1 cellular context compared by ENCODE assay signal in the genomic region with DNA sequence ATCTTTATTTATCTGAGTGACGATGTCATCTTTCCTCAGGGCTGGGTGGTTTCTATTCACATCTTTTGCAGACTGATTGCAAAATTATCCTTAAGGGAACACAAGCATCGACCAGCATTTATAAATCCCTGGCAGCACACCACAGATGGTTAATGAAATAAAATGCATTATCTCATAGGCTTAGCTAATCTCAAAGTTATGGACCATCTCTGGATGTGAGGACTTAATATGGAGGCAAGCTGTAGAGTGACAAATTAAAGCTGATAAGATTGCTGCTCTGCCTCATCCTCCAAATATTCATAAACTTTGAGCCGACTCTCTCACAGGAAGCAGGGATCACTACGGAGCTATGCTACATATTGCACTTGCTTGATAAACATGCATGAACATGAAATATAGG.
TF ChIP-seq lines count a peak whose summit lies in the region.

No MANE protein-coding gene starts in this region.

TF ChIP-seq in SK-N-SH, 30 proteins besides CTCF, POLR2A, EP300 and RAD21:
- TF ChIP-seq, protein P1, sequence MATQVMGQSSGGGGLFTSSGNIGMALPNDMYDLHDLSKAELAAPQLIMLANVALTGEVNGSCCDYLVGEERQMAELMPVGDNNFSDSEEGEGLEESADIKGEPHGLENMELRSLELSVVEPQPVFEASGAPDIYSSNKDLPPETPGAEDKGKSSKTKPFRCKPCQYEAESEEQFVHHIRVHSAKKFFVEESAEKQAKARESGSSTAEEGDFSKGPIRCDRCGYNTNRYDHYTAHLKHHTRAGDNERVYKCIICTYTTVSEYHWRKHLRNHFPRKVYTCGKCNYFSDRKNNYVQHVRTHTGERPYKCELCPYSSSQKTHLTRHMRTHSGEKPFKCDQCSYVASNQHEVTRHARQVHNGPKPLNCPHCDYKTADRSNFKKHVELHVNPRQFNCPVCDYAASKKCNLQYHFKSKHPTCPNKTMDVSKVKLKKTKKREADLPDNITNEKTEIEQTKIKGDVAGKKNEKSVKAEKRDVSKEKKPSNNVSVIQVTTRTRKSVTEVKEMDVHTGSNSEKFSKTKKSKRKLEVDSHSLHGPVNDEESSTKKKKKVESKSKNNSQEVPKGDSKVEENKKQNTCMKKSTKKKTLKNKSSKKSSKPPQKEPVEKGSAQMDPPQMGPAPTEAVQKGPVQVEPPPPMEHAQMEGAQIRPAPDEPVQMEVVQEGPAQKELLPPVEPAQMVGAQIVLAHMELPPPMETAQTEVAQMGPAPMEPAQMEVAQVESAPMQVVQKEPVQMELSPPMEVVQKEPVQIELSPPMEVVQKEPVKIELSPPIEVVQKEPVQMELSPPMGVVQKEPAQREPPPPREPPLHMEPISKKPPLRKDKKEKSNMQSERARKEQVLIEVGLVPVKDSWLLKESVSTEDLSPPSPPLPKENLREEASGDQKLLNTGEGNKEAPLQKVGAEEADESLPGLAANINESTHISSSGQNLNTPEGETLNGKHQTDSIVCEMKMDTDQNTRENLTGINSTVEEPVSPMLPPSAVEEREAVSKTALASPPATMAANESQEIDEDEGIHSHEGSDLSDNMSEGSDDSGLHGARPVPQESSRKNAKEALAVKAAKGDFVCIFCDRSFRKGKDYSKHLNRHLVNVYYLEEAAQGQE (IDR thresholded peaks at IDR 0.05; ENCODE audit: low read depth, low read length): no peak
- TF ChIP-seq FOXJ3 (CRISPR knock-in tag; IDR thresholded peaks at IDR 0.05): no peak
- TF ChIP-seq GABPA (IDR thresholded peaks at IDR 0.05; ENCODE audit: low read depth): no peak
- TF ChIP-seq NFIC (IDR thresholded peaks at IDR 0.05; ENCODE audit: borderline replicate concordance): peak; percentile 62
- TF ChIP-seq RFX5 (IDR thresholded peaks at IDR 0.05; ENCODE audit: low read length): no peak
- no peak for TF ChIP-seq IRF3 (IDR thresholded peaks at IDR 0.05; ENCODE audit: low read depth, low read length)
- peak; percentile 90 for TF ChIP-seq TCF12 (IDR thresholded peaks at IDR 0.05)
- TF ChIP-seq, protein P2, sequence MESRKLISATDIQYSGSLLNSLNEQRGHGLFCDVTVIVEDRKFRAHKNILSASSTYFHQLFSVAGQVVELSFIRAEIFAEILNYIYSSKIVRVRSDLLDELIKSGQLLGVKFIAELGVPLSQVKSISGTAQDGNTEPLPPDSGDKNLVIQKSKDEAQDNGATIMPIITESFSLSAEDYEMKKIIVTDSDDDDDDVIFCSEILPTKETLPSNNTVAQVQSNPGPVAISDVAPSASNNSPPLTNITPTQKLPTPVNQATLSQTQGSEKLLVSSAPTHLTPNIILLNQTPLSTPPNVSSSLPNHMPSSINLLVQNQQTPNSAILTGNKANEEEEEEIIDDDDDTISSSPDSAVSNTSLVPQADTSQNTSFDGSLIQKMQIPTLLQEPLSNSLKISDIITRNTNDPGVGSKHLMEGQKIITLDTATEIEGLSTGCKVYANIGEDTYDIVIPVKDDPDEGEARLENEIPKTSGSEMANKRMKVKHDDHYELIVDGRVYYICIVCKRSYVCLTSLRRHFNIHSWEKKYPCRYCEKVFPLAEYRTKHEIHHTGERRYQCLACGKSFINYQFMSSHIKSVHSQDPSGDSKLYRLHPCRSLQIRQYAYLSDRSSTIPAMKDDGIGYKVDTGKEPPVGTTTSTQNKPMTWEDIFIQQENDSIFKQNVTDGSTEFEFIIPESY (IDR thresholded peaks at IDR 0.05; ENCODE audit: borderline replicate concordance, low read depth): peak; percentile 54; the same call in 1 of the 2 replicates
- TF ChIP-seq NRF1 (IDR thresholded peaks at IDR 0.05; ENCODE audit: low read depth, low read length): no peak
- peak; percentile 89 for TF ChIP-seq JUND (IDR thresholded peaks at IDR 0.05)
- no peak; the same call in 1 of the 2 replicates for TF ChIP-seq FOXM1 (IDR thresholded peaks at IDR 0.05; ENCODE audit: low read depth)
- no peak for TF ChIP-seq SIN3A (IDR thresholded peaks at IDR 0.05; ENCODE audit: borderline replicate concordance, low read depth, low read length)
- TF ChIP-seq EZH2phosphoT487 (IDR thresholded peaks at IDR 0.05; ENCODE audit: borderline replicate concordance, low read depth): no peak
- TF ChIP-seq, protein P3, sequence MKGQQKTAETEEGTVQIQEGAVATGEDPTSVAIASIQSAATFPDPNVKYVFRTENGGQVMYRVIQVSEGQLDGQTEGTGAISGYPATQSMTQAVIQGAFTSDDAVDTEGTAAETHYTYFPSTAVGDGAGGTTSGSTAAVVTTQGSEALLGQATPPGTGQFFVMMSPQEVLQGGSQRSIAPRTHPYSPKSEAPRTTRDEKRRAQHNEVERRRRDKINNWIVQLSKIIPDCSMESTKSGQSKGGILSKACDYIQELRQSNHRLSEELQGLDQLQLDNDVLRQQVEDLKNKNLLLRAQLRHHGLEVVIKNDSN (IDR thresholded peaks at IDR 0.05; ENCODE audit: borderline replicate concordance, low read depth): no peak
- TF ChIP-seq RXRA (IDR thresholded peaks at IDR 0.05; ENCODE audit: borderline replicate concordance, low read depth): peak; percentile 50; the same call in 1 of the 2 replicates
- peak; percentile 86 for TF ChIP-seq FOSL2 (IDR thresholded peaks at IDR 0.05; ENCODE audit: borderline replicate concordance, low read depth)
- no peak for TF ChIP-seq USF2 (IDR thresholded peaks at IDR 0.05; ENCODE audit: borderline replicate concordance, low read depth, low read length)
- no peak for TF ChIP-seq CHD2 (IDR thresholded peaks at IDR 0.05; ENCODE audit: low read length, partially characterized antibody)
- TF ChIP-seq ELF1 (IDR thresholded peaks at IDR 0.05): 0 out of 2 replicates have a peak, but pooled peaks have one; percentile 12
- TF ChIP-seq GATA2 (CRISPR knock-in tag; IDR thresholded peaks at IDR 0.05): 0 out of 2 replicates have a peak, but pooled peaks have one; percentile 33
- TF ChIP-seq, protein P4, sequence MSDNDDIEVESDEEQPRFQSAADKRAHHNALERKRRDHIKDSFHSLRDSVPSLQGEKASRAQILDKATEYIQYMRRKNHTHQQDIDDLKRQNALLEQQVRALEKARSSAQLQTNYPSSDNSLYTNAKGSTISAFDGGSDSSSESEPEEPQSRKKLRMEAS (IDR thresholded peaks at IDR 0.05; ENCODE audit: low read depth): no peak
- TF ChIP-seq SMC3 (IDR thresholded peaks at IDR 0.05; ENCODE audit: low read depth, low read length): no peak
- peak; percentile 8; the same call in 1 of the 2 replicates for TF ChIP-seq MEF2A (IDR thresholded peaks at IDR 0.05; ENCODE audit: borderline replicate concordance, low read depth)
- no peak for TF ChIP-seq YY1 (IDR thresholded peaks at IDR 0.05; ENCODE audit: low read depth)
- TF ChIP-seq, protein P5, sequence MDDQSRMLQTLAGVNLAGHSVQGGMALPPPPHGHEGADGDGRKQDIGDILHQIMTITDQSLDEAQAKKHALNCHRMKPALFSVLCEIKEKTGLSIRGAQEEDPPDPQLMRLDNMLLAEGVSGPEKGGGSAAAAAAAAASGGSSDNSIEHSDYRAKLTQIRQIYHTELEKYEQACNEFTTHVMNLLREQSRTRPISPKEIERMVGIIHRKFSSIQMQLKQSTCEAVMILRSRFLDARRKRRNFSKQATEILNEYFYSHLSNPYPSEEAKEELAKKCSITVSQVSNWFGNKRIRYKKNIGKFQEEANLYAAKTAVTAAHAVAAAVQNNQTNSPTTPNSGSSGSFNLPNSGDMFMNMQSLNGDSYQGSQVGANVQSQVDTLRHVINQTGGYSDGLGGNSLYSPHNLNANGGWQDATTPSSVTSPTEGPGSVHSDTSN (IDR thresholded peaks at IDR 0.05): peak; percentile 96
- peak; percentile 15; the same call in 1 of the 2 replicates for TF ChIP-seq RCOR1 (IDR thresholded peaks at IDR 0.05; ENCODE audit: low read length)
- no peak for TF ChIP-seq MXI1 (IDR thresholded peaks at IDR 0.05; ENCODE audit: low read depth, low read length)
- TF ChIP-seq TEAD4 (IDR thresholded peaks at IDR 0.05; ENCODE audit: borderline replicate concordance, insufficient read depth): peak; percentile 84
- TF ChIP-seq TAF1 (IDR thresholded peaks at IDR 0.05; ENCODE audit: borderline replicate concordance, low read depth, low read length): peak; percentile 12; the same call in 1 of the 2 replicates
- peak; percentile 72; the same call in 1 of the 2 replicates for TF ChIP-seq POLR2AphosphoS5 (IDR thresholded peaks at IDR 0.05; ENCODE audit: low read depth, low read length)
TF ChIP-seq in SK-N-SH: peak in this region for 14.
